In the genomic region with DNA sequence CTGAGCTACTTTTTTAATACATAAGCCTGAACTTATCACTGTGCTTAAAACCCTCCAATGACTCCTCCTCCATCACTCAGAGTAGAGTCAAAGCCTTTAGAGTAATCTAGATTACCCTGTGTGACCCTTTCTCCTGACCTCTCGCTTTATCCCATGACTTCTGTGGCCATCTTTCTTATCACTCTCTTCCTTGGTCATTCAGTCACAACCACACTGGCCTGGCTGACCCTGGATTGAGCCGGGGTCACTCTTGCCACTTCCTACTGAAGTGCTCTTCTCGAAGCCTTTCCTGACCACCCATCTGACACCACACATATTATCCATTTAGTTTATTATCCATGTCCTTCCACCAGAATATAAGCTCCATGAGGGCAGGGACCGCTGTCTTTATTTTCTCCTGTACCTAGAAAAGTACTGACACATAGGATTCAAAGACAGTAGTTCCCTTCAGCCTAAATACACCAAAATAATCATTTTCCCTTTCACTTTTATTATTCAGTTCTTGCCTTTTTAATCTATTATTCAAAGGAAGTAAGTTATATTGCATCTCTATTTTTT, we compare ENCODE assay signal across 1 cellular context.
TF ChIP-seq lines count a peak whose summit lies in the region.

No MANE protein-coding gene starts in this region.

TF ChIP-seq in K562, 482 proteins besides CTCF, POLR2A, EP300 and RAD21 (continued from another document and continues in another):
- TF ChIP-seq ESRRA (IDR thresholded peaks at IDR 0.05; ENCODE audit: borderline replicate concordance, low read depth) (peak; percentile 44; the same call in 1 of the 2 replicates), RBM17 (IDR thresholded peaks at IDR 0.05; ENCODE audit: borderline replicate concordance, low read depth, low read length) (no peak), MCM5 (IDR thresholded peaks at IDR 0.05; ENCODE audit: low read depth) (no peak), MIER1 (IDR thresholded peaks at IDR 0.05; ENCODE audit: low read depth) (no peak), TAF9B (IDR thresholded peaks at IDR 0.05; ENCODE audit: partially characterized antibody) (no peak), NCOR1 (IDR thresholded peaks at IDR 0.05) (peak; percentile 66), CHCHD3 (CRISPR knock-in tag; IDR thresholded peaks at IDR 0.05) (no peak), SRSF1 (IDR thresholded peaks at IDR 0.05; ENCODE audit: low read depth, low read length) (no peak), SAFB (IDR thresholded peaks at IDR 0.05; ENCODE audit: borderline replicate concordance, low read depth, low read length) (no peak), MED1 (CRISPR knock-in tag; IDR thresholded peaks at IDR 0.05; ENCODE audit: borderline replicate concordance) (no peak), RERE (CRISPR knock-in tag; IDR thresholded peaks at IDR 0.05; ENCODE audit: borderline replicate concordance) (no peak), TAL1 (IDR thresholded peaks at IDR 0.05) (peak; percentile 67), KDM1A (IDR thresholded peaks at IDR 0.05) (peak; percentile 84 to 88), OTX1 (CRISPR knock-in tag; IDR thresholded peaks at IDR 0.05) (no peak), CC2D1A (IDR thresholded peaks at IDR 0.05) (peak; percentile 66; the same call in 1 of the 2 replicates), TRIM24 (IDR thresholded peaks at IDR 0.05) (peak; percentile 88 to 92; a peak in 3 of 4 replicates), MEF2D (tag; conservative IDR thresholded peaks at IDR 0.05; ENCODE audit: low read depth) (no peak), SUPT5H (IDR thresholded peaks at IDR 0.05) (no peak), POLR2H (tag; IDR thresholded peaks at IDR 0.05; ENCODE audit: low read depth) (no peak), MNT (conservative IDR thresholded peaks at IDR 0.05) (no peak), CTBP1 (IDR thresholded peaks at IDR 0.05; ENCODE audit: borderline replicate concordance) (no peak), NRF1 (conservative IDR thresholded peaks at IDR 0.05 in 1 of 2, IDR thresholded peaks at IDR 0.05 in 1 of 2) (no peak), ERF (CRISPR knock-in tag; IDR thresholded peaks at IDR 0.05) (no peak), SAFB2 (IDR thresholded peaks at IDR 0.05; ENCODE audit: borderline replicate concordance, low read depth, low read length, severe bottlenecking) (no peak), CBX3 (IDR thresholded peaks at IDR 0.05; ENCODE audit: borderline replicate concordance in 1 of 2, low read length in 2 of 2) (peak in 1 of 2 experiments; percentile 79; a peak in 1 of 3 replicates), DPF2 (IDR thresholded peaks at IDR 0.05) (peak; percentile 32; the same call in 1 of the 2 replicates), PHF20 (IDR thresholded peaks at IDR 0.05; ENCODE audit: partially characterized antibody) (no peak), ZNF280B (CRISPR knock-in tag; IDR thresholded peaks at IDR 0.05) (no peak), HNRNPL (IDR thresholded peaks at IDR 0.05; ENCODE audit: low read depth, low read length) (no peak), BRCA1 (IDR thresholded peaks at IDR 0.05) (no peak), BRCA1 (CRISPR knock-in tag; IDR thresholded peaks at IDR 0.05) (no peak)
- TF ChIP-seq, protein P1, sequence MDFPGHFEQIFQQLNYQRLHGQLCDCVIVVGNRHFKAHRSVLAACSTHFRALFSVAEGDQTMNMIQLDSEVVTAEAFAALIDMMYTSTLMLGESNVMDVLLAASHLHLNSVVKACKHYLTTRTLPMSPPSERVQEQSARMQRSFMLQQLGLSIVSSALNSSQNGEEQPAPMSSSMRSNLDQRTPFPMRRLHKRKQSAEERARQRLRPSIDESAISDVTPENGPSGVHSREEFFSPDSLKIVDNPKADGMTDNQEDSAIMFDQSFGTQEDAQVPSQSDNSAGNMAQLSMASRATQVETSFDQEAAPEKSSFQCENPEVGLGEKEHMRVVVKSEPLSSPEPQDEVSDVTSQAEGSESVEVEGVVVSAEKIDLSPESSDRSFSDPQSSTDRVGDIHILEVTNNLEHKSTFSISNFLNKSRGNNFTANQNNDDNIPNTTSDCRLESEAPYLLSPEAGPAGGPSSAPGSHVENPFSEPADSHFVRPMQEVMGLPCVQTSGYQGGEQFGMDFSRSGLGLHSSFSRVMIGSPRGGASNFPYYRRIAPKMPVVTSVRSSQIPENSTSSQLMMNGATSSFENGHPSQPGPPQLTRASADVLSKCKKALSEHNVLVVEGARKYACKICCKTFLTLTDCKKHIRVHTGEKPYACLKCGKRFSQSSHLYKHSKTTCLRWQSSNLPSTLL (IDR thresholded peaks at IDR 0.05), result no peak
- TF ChIP-seq, protein P2, sequence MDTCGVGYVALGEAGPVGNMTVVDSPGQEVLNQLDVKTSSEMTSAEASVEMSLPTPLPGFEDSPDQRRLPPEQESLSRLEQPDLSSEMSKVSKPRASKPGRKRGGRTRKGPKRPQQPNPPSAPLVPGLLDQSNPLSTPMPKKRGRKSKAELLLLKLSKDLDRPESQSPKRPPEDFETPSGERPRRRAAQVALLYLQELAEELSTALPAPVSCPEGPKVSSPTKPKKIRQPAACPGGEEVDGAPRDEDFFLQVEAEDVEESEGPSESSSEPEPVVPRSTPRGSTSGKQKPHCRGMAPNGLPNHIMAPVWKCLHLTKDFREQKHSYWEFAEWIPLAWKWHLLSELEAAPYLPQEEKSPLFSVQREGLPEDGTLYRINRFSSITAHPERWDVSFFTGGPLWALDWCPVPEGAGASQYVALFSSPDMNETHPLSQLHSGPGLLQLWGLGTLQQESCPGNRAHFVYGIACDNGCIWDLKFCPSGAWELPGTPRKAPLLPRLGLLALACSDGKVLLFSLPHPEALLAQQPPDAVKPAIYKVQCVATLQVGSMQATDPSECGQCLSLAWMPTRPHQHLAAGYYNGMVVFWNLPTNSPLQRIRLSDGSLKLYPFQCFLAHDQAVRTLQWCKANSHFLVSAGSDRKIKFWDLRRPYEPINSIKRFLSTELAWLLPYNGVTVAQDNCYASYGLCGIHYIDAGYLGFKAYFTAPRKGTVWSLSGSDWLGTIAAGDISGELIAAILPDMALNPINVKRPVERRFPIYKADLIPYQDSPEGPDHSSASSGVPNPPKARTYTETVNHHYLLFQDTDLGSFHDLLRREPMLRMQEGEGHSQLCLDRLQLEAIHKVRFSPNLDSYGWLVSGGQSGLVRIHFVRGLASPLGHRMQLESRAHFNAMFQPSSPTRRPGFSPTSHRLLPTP (IDR thresholded peaks at IDR 0.05; ENCODE audit: borderline replicate concordance, extremely low read depth, insufficient read length), result no peak
- TF ChIP-seq, protein P3, sequence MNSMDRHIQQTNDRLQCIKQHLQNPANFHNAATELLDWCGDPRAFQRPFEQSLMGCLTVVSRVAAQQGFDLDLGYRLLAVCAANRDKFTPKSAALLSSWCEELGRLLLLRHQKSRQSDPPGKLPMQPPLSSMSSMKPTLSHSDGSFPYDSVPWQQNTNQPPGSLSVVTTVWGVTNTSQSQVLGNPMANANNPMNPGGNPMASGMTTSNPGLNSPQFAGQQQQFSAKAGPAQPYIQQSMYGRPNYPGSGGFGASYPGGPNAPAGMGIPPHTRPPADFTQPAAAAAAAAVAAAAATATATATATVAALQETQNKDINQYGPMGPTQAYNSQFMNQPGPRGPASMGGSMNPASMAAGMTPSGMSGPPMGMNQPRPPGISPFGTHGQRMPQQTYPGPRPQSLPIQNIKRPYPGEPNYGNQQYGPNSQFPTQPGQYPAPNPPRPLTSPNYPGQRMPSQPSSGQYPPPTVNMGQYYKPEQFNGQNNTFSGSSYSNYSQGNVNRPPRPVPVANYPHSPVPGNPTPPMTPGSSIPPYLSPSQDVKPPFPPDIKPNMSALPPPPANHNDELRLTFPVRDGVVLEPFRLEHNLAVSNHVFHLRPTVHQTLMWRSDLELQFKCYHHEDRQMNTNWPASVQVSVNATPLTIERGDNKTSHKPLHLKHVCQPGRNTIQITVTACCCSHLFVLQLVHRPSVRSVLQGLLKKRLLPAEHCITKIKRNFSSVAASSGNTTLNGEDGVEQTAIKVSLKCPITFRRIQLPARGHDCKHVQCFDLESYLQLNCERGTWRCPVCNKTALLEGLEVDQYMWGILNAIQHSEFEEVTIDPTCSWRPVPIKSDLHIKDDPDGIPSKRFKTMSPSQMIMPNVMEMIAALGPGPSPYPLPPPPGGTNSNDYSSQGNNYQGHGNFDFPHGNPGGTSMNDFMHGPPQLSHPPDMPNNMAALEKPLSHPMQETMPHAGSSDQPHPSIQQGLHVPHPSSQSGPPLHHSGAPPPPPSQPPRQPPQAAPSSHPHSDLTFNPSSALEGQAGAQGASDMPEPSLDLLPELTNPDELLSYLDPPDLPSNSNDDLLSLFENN (IDR thresholded peaks at IDR 0.05; ENCODE audit: low read depth in 2 of 2, low read length in 2 of 2), result no peak
- TF ChIP-seq, protein P4, sequence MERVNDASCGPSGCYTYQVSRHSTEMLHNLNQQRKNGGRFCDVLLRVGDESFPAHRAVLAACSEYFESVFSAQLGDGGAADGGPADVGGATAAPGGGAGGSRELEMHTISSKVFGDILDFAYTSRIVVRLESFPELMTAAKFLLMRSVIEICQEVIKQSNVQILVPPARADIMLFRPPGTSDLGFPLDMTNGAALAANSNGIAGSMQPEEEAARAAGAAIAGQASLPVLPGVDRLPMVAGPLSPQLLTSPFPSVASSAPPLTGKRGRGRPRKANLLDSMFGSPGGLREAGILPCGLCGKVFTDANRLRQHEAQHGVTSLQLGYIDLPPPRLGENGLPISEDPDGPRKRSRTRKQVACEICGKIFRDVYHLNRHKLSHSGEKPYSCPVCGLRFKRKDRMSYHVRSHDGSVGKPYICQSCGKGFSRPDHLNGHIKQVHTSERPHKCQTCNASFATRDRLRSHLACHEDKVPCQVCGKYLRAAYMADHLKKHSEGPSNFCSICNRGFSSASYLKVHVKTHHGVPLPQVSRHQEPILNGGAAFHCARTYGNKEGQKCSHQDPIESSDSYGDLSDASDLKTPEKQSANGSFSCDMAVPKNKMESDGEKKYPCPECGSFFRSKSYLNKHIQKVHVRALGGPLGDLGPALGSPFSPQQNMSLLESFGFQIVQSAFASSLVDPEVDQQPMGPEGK (CRISPR knock-in tag; IDR thresholded peaks at IDR 0.05; ENCODE audit: borderline replicate concordance), result no peak
- TF ChIP-seq, protein P5, sequence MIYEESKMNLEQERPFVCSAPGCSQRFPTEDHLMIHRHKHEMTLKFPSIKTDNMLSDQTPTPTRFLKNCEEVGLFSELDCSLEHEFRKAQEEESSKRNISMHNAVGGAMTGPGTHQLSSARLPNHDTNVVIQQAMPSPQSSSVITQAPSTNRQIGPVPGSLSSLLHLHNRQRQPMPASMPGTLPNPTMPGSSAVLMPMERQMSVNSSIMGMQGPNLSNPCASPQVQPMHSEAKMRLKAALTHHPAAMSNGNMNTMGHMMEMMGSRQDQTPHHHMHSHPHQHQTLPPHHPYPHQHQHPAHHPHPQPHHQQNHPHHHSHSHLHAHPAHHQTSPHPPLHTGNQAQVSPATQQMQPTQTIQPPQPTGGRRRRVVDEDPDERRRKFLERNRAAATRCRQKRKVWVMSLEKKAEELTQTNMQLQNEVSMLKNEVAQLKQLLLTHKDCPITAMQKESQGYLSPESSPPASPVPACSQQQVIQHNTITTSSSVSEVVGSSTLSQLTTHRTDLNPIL (CRISPR knock-in tag; IDR thresholded peaks at IDR 0.05), result no peak
